In the genomic region with DNA sequence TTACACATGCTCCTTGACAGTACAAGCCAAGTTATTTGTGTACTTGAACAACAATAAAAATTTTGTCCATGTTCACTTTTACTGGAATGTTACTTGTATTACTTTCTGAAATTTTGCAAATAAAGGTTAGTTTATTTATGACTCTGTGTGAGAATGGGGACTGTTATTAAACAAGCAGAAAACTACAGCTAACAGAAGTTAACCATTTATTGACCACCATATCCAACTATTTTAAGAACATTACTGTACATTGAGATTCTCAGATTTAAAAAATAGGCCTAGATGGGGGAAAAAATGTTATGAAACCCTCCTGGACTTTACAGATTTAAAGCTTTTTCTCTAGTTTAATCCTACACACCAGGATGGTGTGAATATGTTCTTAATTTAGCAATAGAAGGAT, we compare ENCODE assay signal across 1 cellular context.
TF ChIP-seq lines count a peak whose summit lies in the region.

No MANE protein-coding gene starts in this region.

TF ChIP-seq in GM23338, 12 proteins besides CTCF, POLR2A, EP300 and RAD21 (continued from another document):
- TF ChIP-seq, protein P1, sequence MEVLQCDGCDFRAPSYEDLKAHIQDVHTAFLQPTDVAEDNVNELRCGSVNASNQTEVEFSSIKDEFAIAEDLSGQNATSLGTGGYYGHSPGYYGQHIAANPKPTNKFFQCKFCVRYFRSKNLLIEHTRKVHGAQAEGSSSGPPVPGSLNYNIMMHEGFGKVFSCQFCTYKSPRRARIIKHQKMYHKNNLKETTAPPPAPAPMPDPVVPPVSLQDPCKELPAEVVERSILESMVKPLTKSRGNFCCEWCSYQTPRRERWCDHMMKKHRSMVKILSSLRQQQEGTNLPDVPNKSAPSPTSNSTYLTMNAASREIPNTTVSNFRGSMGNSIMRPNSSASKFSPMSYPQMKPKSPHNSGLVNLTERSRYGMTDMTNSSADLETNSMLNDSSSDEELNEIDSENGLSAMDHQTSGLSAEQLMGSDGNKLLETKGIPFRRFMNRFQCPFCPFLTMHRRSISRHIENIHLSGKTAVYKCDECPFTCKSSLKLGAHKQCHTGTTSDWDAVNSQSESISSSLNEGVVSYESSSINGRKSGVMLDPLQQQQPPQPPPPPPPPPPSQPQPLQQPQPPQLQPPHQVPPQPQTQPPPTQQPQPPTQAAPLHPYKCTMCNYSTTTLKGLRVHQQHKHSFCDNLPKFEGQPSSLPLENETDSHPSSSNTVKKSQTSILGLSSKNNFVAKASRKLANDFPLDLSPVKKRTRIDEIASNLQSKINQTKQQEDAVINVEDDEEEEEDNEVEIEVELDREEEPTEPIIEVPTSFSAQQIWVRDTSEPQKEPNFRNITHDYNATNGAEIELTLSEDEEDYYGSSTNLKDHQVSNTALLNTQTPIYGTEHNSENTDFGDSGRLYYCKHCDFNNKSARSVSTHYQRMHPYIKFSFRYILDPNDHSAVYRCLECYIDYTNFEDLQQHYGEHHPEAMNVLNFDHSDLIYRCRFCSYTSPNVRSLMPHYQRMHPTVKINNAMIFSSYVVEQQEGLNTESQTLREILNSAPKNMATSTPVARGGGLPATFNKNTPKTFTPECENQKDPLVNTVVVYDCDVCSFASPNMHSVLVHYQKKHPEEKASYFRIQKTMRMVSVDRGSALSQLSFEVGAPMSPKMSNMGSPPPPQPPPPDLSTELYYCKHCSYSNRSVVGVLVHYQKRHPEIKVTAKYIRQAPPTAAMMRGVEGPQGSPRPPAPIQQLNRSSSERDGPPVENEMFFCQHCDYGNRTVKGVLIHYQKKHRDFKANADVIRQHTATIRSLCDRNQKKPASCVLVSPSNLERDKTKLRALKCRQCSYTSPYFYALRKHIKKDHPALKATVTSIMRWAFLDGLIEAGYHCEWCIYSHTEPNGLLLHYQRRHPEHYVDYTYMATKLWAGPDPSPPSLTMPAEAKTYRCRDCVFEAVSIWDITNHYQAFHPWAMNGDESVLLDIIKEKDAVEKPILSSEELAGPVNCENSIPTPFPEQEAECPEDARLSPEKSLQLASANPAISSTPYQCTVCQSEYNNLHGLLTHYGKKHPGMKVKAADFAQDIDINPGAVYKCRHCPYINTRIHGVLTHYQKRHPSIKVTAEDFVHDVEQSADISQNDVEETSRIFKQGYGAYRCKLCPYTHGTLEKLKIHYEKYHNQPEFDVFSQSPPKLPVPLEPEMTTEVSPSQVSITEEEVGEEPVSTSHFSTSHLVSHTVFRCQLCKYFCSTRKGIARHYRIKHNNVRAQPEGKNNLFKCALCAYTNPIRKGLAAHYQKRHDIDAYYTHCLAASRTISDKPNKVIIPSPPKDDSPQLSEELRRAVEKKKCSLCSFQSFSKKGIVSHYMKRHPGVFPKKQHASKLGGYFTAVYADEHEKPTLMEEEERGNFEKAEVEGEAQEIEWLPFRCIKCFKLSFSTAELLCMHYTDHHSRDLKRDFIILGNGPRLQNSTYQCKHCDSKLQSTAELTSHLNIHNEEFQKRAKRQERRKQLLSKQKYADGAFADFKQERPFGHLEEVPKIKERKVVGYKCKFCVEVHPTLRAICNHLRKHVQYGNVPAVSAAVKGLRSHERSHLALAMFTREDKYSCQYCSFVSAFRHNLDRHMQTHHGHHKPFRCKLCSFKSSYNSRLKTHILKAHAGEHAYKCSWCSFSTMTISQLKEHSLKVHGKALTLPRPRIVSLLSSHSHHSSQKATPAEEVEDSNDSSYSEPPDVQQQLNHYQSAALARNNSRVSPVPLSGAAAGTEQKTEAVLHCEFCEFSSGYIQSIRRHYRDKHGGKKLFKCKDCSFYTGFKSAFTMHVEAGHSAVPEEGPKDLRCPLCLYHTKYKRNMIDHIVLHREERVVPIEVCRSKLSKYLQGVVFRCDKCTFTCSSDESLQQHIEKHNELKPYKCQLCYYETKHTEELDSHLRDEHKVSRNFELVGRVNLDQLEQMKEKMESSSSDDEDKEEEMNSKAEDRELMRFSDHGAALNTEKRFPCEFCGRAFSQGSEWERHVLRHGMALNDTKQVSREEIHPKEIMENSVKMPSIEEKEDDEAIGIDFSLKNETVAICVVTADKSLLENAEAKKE (CRISPR knock-in tag; IDR thresholded peaks at IDR 0.05): no peak
- TF ChIP-seq POLR2AphosphoS5 (IDR thresholded peaks at IDR 0.05; ENCODE audit: low read depth) (no peak), CREB1 (CRISPR knock-in tag; IDR thresholded peaks at IDR 0.05; ENCODE audit: low read depth) (no peak)
